Comparison of ENCODE assay signal across 16 cellular contexts in genomic region chr17:81492202-81492601, GRCh38. TPM values are rescaled to one million over a fixed set of nuclear protein-coding genes. Genes with fewer than 3 reads are reported as not detected.
DNase-seq lines count a peak whose midpoint lies in the region; ATAC-seq, FAIRE-seq and TF ChIP-seq lines count a peak whose summit lies in the region.
"Had no signal": no experiment of that assay in that cellular context is flagged by ENCODE, and none has a peak within 500 bp of the region (broad histone marks: within the 10 kb centered on the region; RNA-seq: fewer than 3 reads in every experiment).

No MANE protein-coding gene starts in this region.

- ATAC-seq in Panc1 (no peak), left lobe of liver (no peak), GM18520 (IDR thresholded peaks at IDR 0.05; ENCODE audit: unreplicated experiment) (no peak)

- POLR2A ChIA-PET in Panc1 (lab: Charles Lee) (interaction anchor here (0.6 kb wide), 1 partner anchor 9 kb away, joined by 6 read pairs; no protein-coding TSS in a partner anchor), H1 (lab: Charles Lee; ENCODE audit: partially characterized antibody) (interaction anchor here (0.9 to 35.8 kb wide), 6 partner anchors 8 to 247 kb away, joined by 3 to 1004 read pairs (median 4); partner anchors contain the start of genes ACTG1, FAAP100 and FSCN2)

- H3K27ac ChIP-seq in BLaER1 treated with 17β-estradiol and CSF1 and Interleukin-3, amounts not matched to agents 10 nM and 100 nM: peak overlapping the region in 2 of 11 experiments; percentile 30 to 39; a peak in 1 of 22 replicates
- H3K27ac ChIP-seq in Panc1 (ENCODE audit: low read length): 0 out of 2 replicates have a peak overlapping the region, but pooled peaks have one; percentile 18
- H3K27ac ChIP-seq in H1 (ENCODE audit: low read depth, low read length): no peak overlapping the region
- no peak overlapping the region for H3K27ac ChIP-seq in small intestine (ENCODE audit: low read depth in 1 of 2, low read length in 1 of 2)

- H3K79me1 ChIP-seq in H1 (ENCODE audit: low read depth, low read length): no peaks in the 10 kb centered on the region

- H3K9ac ChIP-seq in BLaER1 treated with 17β-estradiol and CSF1 and Interleukin-3, amounts not matched to agents 10 nM and 100 nM: peak overlapping the region in 4 of 11 experiments; percentile 36 to 61 (median 50); a peak in 8 of 22 replicates
- no peak overlapping the region; a peak in 1 of 7 replicates for H3K9ac ChIP-seq in H1 (replicated peaks in 1 of 4; ENCODE audit: extremely low read depth in 1 of 4, low read depth in 3 of 4, low read length in 3 of 4)

- H2AFZ ChIP-seq in H1 (ENCODE audit: low read length): no peak overlapping the region

- H3K23me2 ChIP-seq in H1 (ENCODE audit: low read depth, low read length): peaks cover 2% of the 10 kb centered on the region; the same call in 1 of the 2 replicates

- H3K36me3 ChIP-seq in BLaER1 treated with 17β-estradiol and CSF1 and Interleukin-3, amounts not matched to agents 10 nM and 100 nM: no peaks in the 10 kb centered on the region
- no peaks in the 10 kb centered on the region; the same call in 1 of the 2 replicates for H3K36me3 ChIP-seq in Panc1 (ENCODE audit: control insufficient read depth, insufficient read depth, low read length)
- H3K36me3 ChIP-seq in H1 (ENCODE audit: control insufficient read depth in 2 of 4, insufficient read depth in 4 of 4, low read length in 3 of 4): no peaks in the 10 kb centered on the region
- no peaks in the 10 kb centered on the region for H3K36me3 ChIP-seq in small intestine (ENCODE audit: control insufficient read depth in 2 of 2, insufficient read depth in 2 of 2, low read length in 2 of 2)
- H3K36me3 ChIP-seq: HAP-1 had no signal

- no peaks in the 10 kb centered on the region for H3K79me2 ChIP-seq in H1 (ENCODE audit: control insufficient read depth in 1 of 2, insufficient read depth in 2 of 2, low read length in 2 of 2)

- 64% methylated on average over 18 of the region's 18 CpGs; no CpG with 5 or more reads in 1 of the 2 experiments for WGBS in H1 (ENCODE audit: extremely low coverage in 1 of 2, insufficient coverage in 1 of 2, insufficient read length in 1 of 2, insufficient replicate concordance in 2 of 2, low coverage in 1 of 2, low lambda C conversion rate in 2 of 2, missing lambda C conversion rate in 1 of 2), 2 experiments
- 39 to 61% (median 47%) methylated on average over 18 of the region's 18 CpGs for WGBS in small intestine, 3 donors

- intact Hi-C loops in Panc1 (cut with micrococcal nuclease; ENCODE audit: unreplicated experiment): no loop called here

- FAIRE-seq in H1 (lab: Jason Lieb, UNC): no peak
- FAIRE-seq in small intestine (lab: Jason Lieb, UNC): no peak
- FAIRE-seq: G401.6 had no signal

- in situ Hi-C loops in Panc1 (cut with HindIII; ENCODE audit: low pct_unique_long_range_greater_than_20kb, low sequenced_read_pairs): no loop called here

- peak overlapping the region in 2 of 10 experiments; percentile 1 to 21; a peak in 1 of 20 replicates for H3K4me3 ChIP-seq in BLaER1 treated with 17β-estradiol and CSF1 and Interleukin-3, amounts not matched to agents 10 nM and 100 nM
- H3K4me3 ChIP-seq in Panc1 (ENCODE audit: low read depth in 2 of 2, low read length in 2 of 2): no peak overlapping the region
- no peak overlapping the region; a peak in 1 of 8 replicates for H3K4me3 ChIP-seq in H1 (ENCODE audit: extremely low read depth in 1 of 4, insufficient read depth in 2 of 4, low read depth in 3 of 4, low read length in 4 of 4)
- no peak overlapping the region for H3K4me3 ChIP-seq in small intestine (ENCODE audit: low read depth in 1 of 2, low read length in 2 of 2)
- H3K4me3 ChIP-seq: HAP-1 had no signal

- no peak for TF ChIP-seq RAD21 in H1 (IDR thresholded peaks at IDR 0.05 in 1 of 2, conservative IDR thresholded peaks at IDR 0.05 in 1 of 2; ENCODE audit: low read depth in 2 of 2, low read length in 2 of 2)

- peak overlapping the region; percentile 4 for H4K5ac ChIP-seq in H1 (ENCODE audit: insufficient read length, low read depth, low read length)

- peaks cover 0 to 20% (median 0%) of the 10 kb centered on the region in 11 experiments; a peak in 7 of 22 replicates for H3K27me3 ChIP-seq in BLaER1 treated with 17β-estradiol and CSF1 and Interleukin-3, amounts not matched to agents 10 nM and 100 nM
- H3K27me3 ChIP-seq in Panc1 (ENCODE audit: control insufficient read depth, insufficient read depth, low read length) (no peaks in the 10 kb centered on the region), H1 (replicated peaks in 1 of 4; ENCODE audit: control insufficient read depth in 3 of 4, extremely low read depth in 1 of 4, insufficient read depth in 3 of 4, low read length in 3 of 4) (peaks cover 0 to 8% (median 4%) of the 10 kb centered on the region in 4 experiments; a peak in 3 of 7 replicates), small intestine (ENCODE audit: control insufficient read depth in 2 of 2, insufficient read depth in 2 of 2, low read length in 2 of 2) (no peaks in the 10 kb centered on the region)

- no peaks in the 10 kb centered on the region for H4K20me1 ChIP-seq in BLaER1 treated with 17β-estradiol and CSF1 and Interleukin-3, amounts not matched to agents 10 nM and 100 nM
- H4K20me1 ChIP-seq in H1 (replicated peaks in 1 of 2; ENCODE audit: control insufficient read depth in 1 of 2, insufficient read depth in 2 of 2, low read length in 2 of 2): no peaks in the 10 kb centered on the region

- H3K4me1 ChIP-seq in BLaER1 treated with 17β-estradiol and CSF1 and Interleukin-3, amounts not matched to agents 10 nM and 100 nM: peaks cover 43 to 70% (median 60%) of the 10 kb centered on the region in 10 experiments
- H3K4me1 ChIP-seq in Panc1 (ENCODE audit: control insufficient read depth, insufficient read depth, low read length) (peaks cover 29% of the 10 kb centered on the region), H1 (replicated peaks in 1 of 4; ENCODE audit: control insufficient read depth in 3 of 4, insufficient read depth in 4 of 4, low read length in 3 of 4) (peaks cover 6 to 28% (median 22%) of the 10 kb centered on the region in 4 experiments), small intestine (ENCODE audit: control insufficient read depth in 2 of 2, insufficient read depth in 1 of 2, low read depth in 1 of 2, low read length in 1 of 2) (no peaks in the 10 kb centered on the region)

- no peak overlapping the region for H2BK120ac ChIP-seq in H1 (replicated peaks; ENCODE audit: low read depth, low read length)

- no peak overlapping the region for H3K4ac ChIP-seq in H1 (replicated peaks; ENCODE audit: insufficient read length, low read depth, low read length)

- TF ChIP-seq CTCF in Panc1 (IDR thresholded peaks at IDR 0.05) (no peak), H1 (IDR thresholded peaks at IDR 0.05; ENCODE audit: control extremely low read depth in 1 of 3, insufficient read depth in 1 of 3, low read depth in 1 of 3, low read length in 3 of 3) (no peak)

- H3K23ac ChIP-seq in H1 (ENCODE audit: insufficient read length): no peak overlapping the region

- no peaks in the 10 kb centered on the region for H3K9me3 ChIP-seq in BLaER1 treated with 17β-estradiol and CSF1 and Interleukin-3, amounts not matched to agents 10 nM and 100 nM (replicated peaks in 1 of 11)
- H3K9me3 ChIP-seq in Panc1 (ENCODE audit: control insufficient read depth, insufficient read depth, low read depth, low read length) (no peaks in the 10 kb centered on the region), H1 (ENCODE audit: insufficient read depth in 2 of 2, low read depth in 1 of 2, low read length in 1 of 2) (no peaks in the 10 kb centered on the region), small intestine (ENCODE audit: control insufficient read depth, low read depth) (no peaks in the 10 kb centered on the region)
- H3K9me3 ChIP-seq: HAP-1 had no signal

- BruUV-seq in Panc1 (replicated peaks; lab: Mats Ljungman, UMichigan): no TSS peak

- no peak overlapping the region for H2BK12ac ChIP-seq in H1 (ENCODE audit: low read depth, low read length)

- CTCF ChIA-PET in Panc1 (lab: Charles Lee): no interaction called here
- CTCF ChIA-PET in H1 (lab: Charles Lee; ENCODE audit: partially characterized antibody): interaction anchor here (1.2 to 2.3 kb wide), 4 partner anchors 7 to 238 kb away, joined by 4 to 8 read pairs (median 6); no protein-coding TSS in a partner anchor

- peak overlapping the region; percentile 97; the same call in 1 of the 2 replicates for H2BK15ac ChIP-seq in H1 (ENCODE audit: low read length)

- no peak overlapping the region for H3K14ac ChIP-seq in H1 (ENCODE audit: insufficient read length)

- DNase-seq in Panc1 (ENCODE audit: low read depth, low spot score) (no peak), H1 (ENCODE audit: low read depth in 1 of 2, low spot score in 2 of 2) (no peak), retina (peak; percentile 64), left lobe of liver (ENCODE audit: low spot score) (no peak), small intestine (no peak)
- DNase-seq: AML-193, DMS 273 treated with DMSO at 0.1 percent for 48 hours, DND-41, NCI-H1105, NCI-H2081 treated with DMSO at 0.1 percent for 48 hours, OCI-M1 had no signal

- peak overlapping the region; percentile 60; the same call in 1 of the 2 replicates for H2BK5ac ChIP-seq in H1 (ENCODE audit: low read depth, low read length)

- no peak for TF ChIP-seq POLR2A in H1 (IDR thresholded peaks at IDR 0.05; ENCODE audit: control extremely low read depth in 1 of 2, low read depth in 2 of 2, low read length in 2 of 2)

- no peak overlapping the region for H4K8ac ChIP-seq in H1 (ENCODE audit: extremely low read depth, insufficient read depth, low read length)

- H3K18ac ChIP-seq in H1 (ENCODE audit: extremely low read depth, low read length): no peak overlapping the region; the same call in 1 of the 2 replicates

- H2BK20ac ChIP-seq in H1 (ENCODE audit: low read length): peak overlapping the region; percentile 86; the same call in 1 of the 2 replicates

- TF ChIP-seq EP300 in H1 (IDR thresholded peaks at IDR 0.05; ENCODE audit: borderline replicate concordance in 1 of 2, low read depth in 2 of 2, low read length in 2 of 2): no peak

- H2AK5ac ChIP-seq in H1 (ENCODE audit: low read depth, low read length): 0 out of 2 replicates have a peak overlapping the region, but pooled peaks have one; percentile 26

- peak overlapping the region; percentile 47 to 92 (median 79) for H3K4me2 ChIP-seq in BLaER1 treated with 17β-estradiol and CSF1 and Interleukin-3, amounts not matched to agents 10 nM and 100 nM
- peak overlapping the region; percentile 45 to 50 for H3K4me2 ChIP-seq in H1 (ENCODE audit: insufficient read depth in 1 of 2, low read depth in 2 of 2, low read length in 2 of 2)

- H4K91ac ChIP-seq in H1 (replicated peaks; ENCODE audit: insufficient read length, low read length): peak overlapping the region; percentile 85

- no peak overlapping the region for H3K56ac ChIP-seq in H1 (replicated peaks; ENCODE audit: insufficient read length, low read depth, low read length)

RNA-seq across cellular contexts. Expression of gene ACTG1, which starts 20.4 kb away (rescaled TPM):
- total RNA-seq in Panc1 (2021; ENCODE audit: unreplicated experiment): 4,502 TPM
- 6,760 TPM for polyA plus RNA-seq in Panc1 (2012; ENCODE audit: insufficient read length)
- total RNA-seq in H1 (2021; fragmentation: NEBNext Ultra II Directional; extraction: Animal tissue kit (Norgen Biotek cat#: 25700)): 3,535 and 3,691 TPM in 2 replicates
- polyA plus RNA-seq in H1 (2011; rRNA removed): 5,010 and 7,420 TPM in 2 replicates
- polyA plus RNA-seq in H1 (2011; cell fraction: cytosol; rRNA removed): 3,868 TPM
- polyA plus RNA-seq in H1 (2011; cell fraction: nucleus; rRNA removed): 4,694 TPM
- polyA plus RNA-seq in H1 (2012, experiment 1 of 2): 3,170 to 3,474 TPM (median 3,377 TPM) in 4 replicates
- polyA plus RNA-seq in H1 (2012, experiment 2 of 2): 3,649 TPM
- 4,243 TPM for polyA plus RNA-seq in H1 (2013, experiment 1 of 2)
- polyA plus RNA-seq in H1 (2013, experiment 2 of 2): 4,284 TPM
- polyA minus RNA-seq in H1 (2011; rRNA and poly(A)+ RNA removed): 1,111 and 1,306 TPM in 2 replicates
- 1,521 TPM for polyA minus RNA-seq in H1 (2011; cell fraction: cytosol; rRNA and poly(A)+ RNA removed)
- 1,666 TPM for polyA minus RNA-seq in H1 (2011; cell fraction: nucleus; rRNA and poly(A)+ RNA removed)
- 264 TPM for total RNA-seq in left lobe of liver
- polyA plus RNA-seq in small intestine: 1,000 to 10,000 TPM; 1,318 to 3,459 (median 1,629) TPM

RNA-seq across cellular contexts. Expression of gene FSCN2, which starts 36.0 kb away (rescaled TPM):
- 1.2 TPM for total RNA-seq in Panc1 (2021; ENCODE audit: unreplicated experiment)
- polyA plus RNA-seq in Panc1 (2012; ENCODE audit: insufficient read length): 9.6 TPM
- 0.30 TPM in 1 of 2 replicates, not detected in the other for total RNA-seq in H1 (2021; fragmentation: NEBNext Ultra II Directional; extraction: Animal tissue kit (Norgen Biotek cat#: 25700))
- polyA plus RNA-seq in H1 (2011; rRNA removed): 0.18 and 0.44 TPM in 2 replicates
- 0.14 TPM for polyA plus RNA-seq in H1 (2011; cell fraction: cytosol; rRNA removed)
- polyA plus RNA-seq in H1 (2011; cell fraction: nucleus; rRNA removed): 0.88 TPM
- 0.12 to 0.43 TPM (median 0.30 TPM) in 4 replicates for polyA plus RNA-seq in H1 (2012, experiment 1 of 2)
- 0.28 TPM for polyA plus RNA-seq in H1 (2012, experiment 2 of 2)
- polyA plus RNA-seq in H1 (2013, experiment 1 of 2): not detected
- polyA plus RNA-seq in H1 (2013, experiment 2 of 2): 0.07 TPM
- 0.09 and 0.10 TPM in 2 replicates for polyA minus RNA-seq in H1 (2011; rRNA and poly(A)+ RNA removed)
- not detected for polyA minus RNA-seq in H1 (2011; cell fraction: cytosol; rRNA and poly(A)+ RNA removed)
- 0.90 TPM for polyA minus RNA-seq in H1 (2011; cell fraction: nucleus; rRNA and poly(A)+ RNA removed)
- 0.18 TPM for total RNA-seq in left lobe of liver
- 1 to 10 TPM in 1 of 3 donors, not detected in 2; 1.3 TPM for polyA plus RNA-seq in small intestine
- total RNA-seq: RPMI7951 had no signal

RNA-seq across cellular contexts. Expression of gene FAAP100, which starts 60.0 kb away (rescaled TPM):
- 265 TPM for total RNA-seq in Panc1 (2021; ENCODE audit: unreplicated experiment)
- polyA plus RNA-seq in Panc1 (2012; ENCODE audit: insufficient read length): 232 TPM
- total RNA-seq in H1 (2021; fragmentation: NEBNext Ultra II Directional; extraction: Animal tissue kit (Norgen Biotek cat#: 25700)): 37.9 and 41.8 TPM in 2 replicates
- polyA plus RNA-seq in H1 (2011; rRNA removed): 23.2 and 33.1 TPM in 2 replicates
- 28.9 TPM for polyA plus RNA-seq in H1 (2011; cell fraction: cytosol; rRNA removed)
- polyA plus RNA-seq in H1 (2011; cell fraction: nucleus; rRNA removed): 69.4 TPM
- polyA plus RNA-seq in H1 (2012, experiment 1 of 2): 17.1 to 31.4 TPM (median 28.6 TPM) in 4 replicates
- 25.6 TPM for polyA plus RNA-seq in H1 (2012, experiment 2 of 2)
- 16.0 TPM for polyA plus RNA-seq in H1 (2013, experiment 1 of 2)
- 16.3 TPM for polyA plus RNA-seq in H1 (2013, experiment 2 of 2)
- 13.3 and 19.4 TPM in 2 replicates for polyA minus RNA-seq in H1 (2011; rRNA and poly(A)+ RNA removed)
- 18.1 TPM for polyA minus RNA-seq in H1 (2011; cell fraction: cytosol; rRNA and poly(A)+ RNA removed)
- polyA minus RNA-seq in H1 (2011; cell fraction: nucleus; rRNA and poly(A)+ RNA removed): 33.6 TPM
- total RNA-seq in left lobe of liver: 18.9 TPM
- 10 to 100 TPM; 24.5 to 30.2 (median 29.2) TPM for polyA plus RNA-seq in small intestine

Comparison
In these comparisons a context has a peak if more than half of its experiments do, and no peak if none do; other contexts are left out.
1. RNA of gene ACTG1, which starts 20.4 kb away (total RNA-seq): 4,502 TPM in Panc1 (single experiment) and 3,535 to 3,691 TPM in H1; 264 TPM in left lobe of liver (single experiment); every median in the first group is over 10 times any median in the second.